ENCODE assay signal across 14 cellular contexts in genomic region chr11:19524171-19524671, GRCh38.
DNase-seq lines count a peak whose midpoint lies in the region; ATAC-seq and TF ChIP-seq lines count a peak whose summit lies in the region.
"Had no signal": no experiment of that assay in that cellular context is flagged by ENCODE, and none has a peak within 500 bp of the region (broad histone marks: within the 10 kb centered on the region; RNA-seq: fewer than 3 reads in every experiment).

No MANE protein-coding gene starts in this region.

- 58% methylated on average over 8 of the region's 8 CpGs for WGBS in right cardiac atrium

- H3K4me3 ChIP-seq in right cardiac atrium (ENCODE audit: low read length) (no peak overlapping the region), dorsolateral prefrontal cortex (peak overlapping the region in 31 of 59 donors; percentile 4 to 55 (median 26))
- H3K4me3 ChIP-seq: SJSA1 had no signal

- intact Hi-C loops in right cardiac atrium (cut with DNase I): no loop called here
- intact Hi-C loops in left ventricle myocardium superior (cut with micrococcal nuclease): no loop called here
- intact Hi-C loops in dorsolateral prefrontal cortex (cut with DNase I): no loop called here

- H3K27ac ChIP-seq in right cardiac atrium (ENCODE audit: low read length) (no peak overlapping the region), dorsolateral prefrontal cortex (peak overlapping the region in 42 of 59 donors; percentile 0 to 82 (median 64))
- H3K27ac ChIP-seq: SJSA1 had no signal

- H3K4me1 ChIP-seq in right cardiac atrium (ENCODE audit: control insufficient read depth, insufficient read depth, low read length): peaks cover 10% of the 10 kb centered on the region
- H3K4me1 ChIP-seq: SJSA1 had no signal

- in situ Hi-C loops in GM13976 (cut with MboI; ENCODE audit: low sequenced_read_pairs, unreplicated experiment): no loop called here

- DNase-seq in right cardiac atrium: peak in 2 of 3 donors; percentile 70 to 75
- no peak for DNase-seq in left ventricle myocardium superior
- DNase-seq in dorsolateral prefrontal cortex: peak in 9 of 10 donors; percentile 5 to 76 (median 69)
- DNase-seq in lung microvascular endothelial cell (ENCODE audit: low read depth in 2 of 2): peak; percentile 10 to 54
- DNase-seq in GM03348 (ENCODE audit: low spot score): no peak
- DNase-seq in GOT3 (lab: John Stamatoyannopoulos, UW): no peak
- no peak for DNase-seq in GM13976 (ENCODE audit: low spot score)
- DNase-seq: activated T-cell treated with anti-CD3 and anti-CD28 coated beads for 4 hours, amniotic stem cell, H9, NCI-H774 had no signal

- no peaks in the 10 kb centered on the region for H3K27me3 ChIP-seq in right cardiac atrium (ENCODE audit: control insufficient read depth, insufficient read depth)
- no peaks in the 10 kb centered on the region for H3K27me3 ChIP-seq in dorsolateral prefrontal cortex
- H3K27me3 ChIP-seq: SJSA1 had no signal

- ATAC-seq in right cardiac atrium: peak; percentile 34 to 64
- ATAC-seq in left ventricle myocardium superior: no peak
- ATAC-seq in GM18858 (IDR thresholded peaks at IDR 0.05; ENCODE audit: unreplicated experiment): no peak
- ATAC-seq: WTC11 had no signal

- no peaks in the 10 kb centered on the region for H3K9me3 ChIP-seq in right cardiac atrium (ENCODE audit: control insufficient read depth, low read length)
- H3K9me3 ChIP-seq: SJSA1 had no signal

- TF ChIP-seq CTCF in dorsolateral prefrontal cortex (IDR thresholded peaks at IDR 0.05 in 54 of 56, conservative IDR thresholded peaks at IDR 0.05 in 2 of 56; ENCODE audit: low read depth in 1 of 56, partially characterized antibody in 56 of 56) (no peak), GM13976 (IDR thresholded peaks at IDR 0.05; ENCODE audit: borderline replicate concordance, control extremely low read depth, extremely low read depth, insufficient read depth, missing control alignments) (no peak)

Comparison
In these comparisons a context has a peak if more than half of its experiments do, and no peak if none do; other contexts are left out.
1. ATAC-seq: peak in right cardiac atrium (2 of 2); none in left ventricle myocardium superior (single experiment) and GM18858 (single experiment).
2. DNase-seq: peak in right cardiac atrium (2 of 3), dorsolateral prefrontal cortex (9 of 10) and lung microvascular endothelial cell (2 of 2); none in left ventricle myocardium superior (single experiment), GM03348 (single experiment), GOT3 (single experiment) and GM13976 (single experiment).